In the genomic region with DNA sequence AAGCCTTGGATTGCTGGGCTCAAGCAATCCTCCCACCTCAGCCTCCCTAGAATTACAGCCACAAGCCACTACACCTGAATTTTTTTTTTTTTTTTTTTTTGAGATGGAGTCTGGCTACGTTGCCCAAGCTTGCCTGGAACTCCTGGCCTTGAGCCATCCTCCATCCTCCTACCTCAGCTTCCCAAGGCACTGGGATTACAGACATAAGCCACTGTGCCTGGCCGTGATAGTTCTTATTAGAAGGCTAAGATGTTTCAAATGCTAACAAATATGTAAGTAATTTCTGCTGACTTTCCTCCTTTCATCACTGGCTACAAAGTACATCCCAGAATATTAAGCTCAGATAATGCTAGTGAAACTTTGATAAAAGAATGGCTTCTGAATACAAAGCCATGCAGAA, we compare ENCODE assay signal across 35 cellular contexts. TPM values are rescaled to one million over a fixed set of nuclear protein-coding genes. Genes with fewer than 3 reads are reported as not detected.
DNase-seq lines count a peak whose midpoint lies in the region; ATAC-seq, FAIRE-seq and TF ChIP-seq lines count a peak whose summit lies in the region.
"Had no signal": no experiment of that assay in that cellular context is flagged by ENCODE, and none has a peak within 500 bp of the region (broad histone marks: within the 10 kb centered on the region; RNA-seq: fewer than 3 reads in every experiment).

No MANE protein-coding gene starts in this region.

- H3K4me1 ChIP-seq in hepatocyte (ENCODE audit: insufficient read depth), result no peaks in the 10 kb centered on the region
- H3K4me1 ChIP-seq in testis, result peaks cover 6% of the 10 kb centered on the region
- H3K4me1 ChIP-seq in HepG2 (ENCODE audit: insufficient read depth, low read length), result no peaks in the 10 kb centered on the region
- H3K4me1 ChIP-seq: A549, BE2C, BLaER1, Caco-2 had no signal

- no peak for TF ChIP-seq RAD21 in HepG2 (CRISPR knock-in tag; IDR thresholded peaks at IDR 0.05)

- in situ Hi-C loops in HepG2 (cut with HindIII; ENCODE audit: extremely low pct_ligation_motif_present, low pct_unique_long_range_greater_than_20kb), result no loop called here

- ATAC-seq in GM19455 (IDR thresholded peaks at IDR 0.05; ENCODE audit: unreplicated experiment), result no peak
- ATAC-seq in HG03159 (IDR thresholded peaks at IDR 0.05; ENCODE audit: unreplicated experiment), result no peak
- ATAC-seq in HepG2, result no peak
- ATAC-seq: A549; CD8-positive, alpha-beta T cell had no signal

- WGBS in hepatocyte (ENCODE audit: low lambda C conversion rate, missing lambda C conversion rate), result 85% methylated on average over 2 of the region's 2 CpGs
- 63 to 72% methylated on average over 2 of the region's 2 CpGs for WGBS in testis, 2 donors
- WGBS in HepG2 (ENCODE audit: low lambda C conversion rate), result 70% methylated on average over 2 of the region's 2 CpGs

- TF ChIP-seq EP300 in HepG2 (IDR thresholded peaks at IDR 0.05; ENCODE audit: low read depth in 2 of 2, low read length in 2 of 2), result no peak
- no peak for TF ChIP-seq EP300 in HepG2 (CRISPR knock-in tag; IDR thresholded peaks at IDR 0.05; ENCODE audit: borderline replicate concordance)

- TF ChIP-seq CTCF in hepatocyte (IDR thresholded peaks at IDR 0.05; ENCODE audit: poor library complexity), result no peak
- no peak for TF ChIP-seq CTCF in retinal pigment epithelial cell (conservative IDR thresholded peaks at IDR 0.05; ENCODE audit: low read depth, low read length)
- TF ChIP-seq CTCF in testis (IDR thresholded peaks at IDR 0.05), result no peak
- TF ChIP-seq CTCF in HepG2 (CRISPR knock-in tag; IDR thresholded peaks at IDR 0.05), result no peak

- no peak overlapping the region for H3K9ac ChIP-seq in HepG2 (ENCODE audit: insufficient read depth, low read depth, low read length)
- H3K9ac ChIP-seq: BLaER1; BLaER1 treated with 17β-estradiol and CSF1 and Interleukin-3, amounts not matched to agents 10 nM and 100 nM had no signal

- no peaks in the 10 kb centered on the region for H3K9me2 ChIP-seq in hepatocyte (replicated peaks; ENCODE audit: insufficient read depth)

- TF ChIP-seq POLR2A in testis (IDR thresholded peaks at IDR 0.05), result no peak
- no peak for TF ChIP-seq POLR2A in GM12892 (IDR thresholded peaks at IDR 0.05; ENCODE audit: low read depth, low read length)
- TF ChIP-seq POLR2A in HepG2 (IDR thresholded peaks at IDR 0.05; ENCODE audit: insufficient read depth in 1 of 2, low read depth in 2 of 2, low read length in 2 of 2), result no peak

- H3K27ac ChIP-seq in hepatocyte, result no peak overlapping the region
- peak overlapping the region; percentile 59 to 60 for H3K27ac ChIP-seq in testis
- H3K27ac ChIP-seq in HepG2 (ENCODE audit: extremely low read length, insufficient read depth, low read length), result no peak overlapping the region
- H3K27ac ChIP-seq: 22Rv1; A549; BLaER1; BLaER1 treated with 17β-estradiol and CSF1 and Interleukin-3, amounts not matched to agents 10 nM and 100 nM; C4-2B had no signal

- H3K36me3 ChIP-seq in hepatocyte (replicated peaks; ENCODE audit: insufficient read depth, low read depth) (no peaks in the 10 kb centered on the region), testis (ENCODE audit: low read depth, missing control alignments) (no peaks in the 10 kb centered on the region), HepG2 (replicated peaks in 1 of 2; ENCODE audit: control insufficient read depth in 1 of 2, insufficient read depth in 2 of 2, low read length in 2 of 2) (no peaks in the 10 kb centered on the region)
- H3K36me3 ChIP-seq: BE2C; BLaER1; BLaER1 treated with 17β-estradiol and CSF1 and Interleukin-3, amounts not matched to agents 10 nM and 100 nM had no signal

- FAIRE-seq in GM12892 (lab: Jason Lieb, UNC) (no peak), HepG2 (lab: Jason Lieb, UNC) (no peak)
- FAIRE-seq: A204.1, A549, D721Med had no signal

- no peak overlapping the region for H3K4me2 ChIP-seq in hepatocyte
- no peak overlapping the region for H3K4me2 ChIP-seq in HepG2 (ENCODE audit: low read depth, low read length)
- H3K4me2 ChIP-seq: A549; BLaER1; BLaER1 treated with 17β-estradiol and CSF1 and Interleukin-3, amounts not matched to agents 10 nM and 100 nM had no signal

- no TSS peak for BruUV-seq in HepG2 (replicated peaks; lab: Mats Ljungman, UMichigan)

- H4K20me1 ChIP-seq in hepatocyte (ENCODE audit: insufficient read depth, poor library complexity, severe bottlenecking), result no peaks in the 10 kb centered on the region
- no peaks in the 10 kb centered on the region for H4K20me1 ChIP-seq in HepG2 (ENCODE audit: insufficient read depth, low read length)
- H4K20me1 ChIP-seq: BLaER1; BLaER1 treated with 17β-estradiol and CSF1 and Interleukin-3, amounts not matched to agents 10 nM and 100 nM had no signal

- H3K27me3 ChIP-seq in hepatocyte (no peaks in the 10 kb centered on the region), testis (no peaks in the 10 kb centered on the region), HepG2 (ENCODE audit: control insufficient read depth in 1 of 2, insufficient read depth in 2 of 2, low read length in 2 of 2) (no peaks in the 10 kb centered on the region)
- H3K27me3 ChIP-seq: BE2C; BLaER1; BLaER1 treated with 17β-estradiol and CSF1 and Interleukin-3, amounts not matched to agents 10 nM and 100 nM had no signal

- H2AFZ ChIP-seq in hepatocyte, result no peak overlapping the region
- no peak overlapping the region for H2AFZ ChIP-seq in HepG2 (ENCODE audit: low read length)

- H3K79me2 ChIP-seq in hepatocyte (no peaks in the 10 kb centered on the region), HepG2 (ENCODE audit: insufficient read depth, low read length) (no peaks in the 10 kb centered on the region)

- H3K9me3 ChIP-seq in hepatocyte (ENCODE audit: low read depth) (no peaks in the 10 kb centered on the region), testis (no peaks in the 10 kb centered on the region), HepG2 (ENCODE audit: low read length) (no peaks in the 10 kb centered on the region)
- H3K9me3 ChIP-seq: A549; BE2C; BLaER1; BLaER1 treated with 17β-estradiol and CSF1 and Interleukin-3, amounts not matched to agents 10 nM and 100 nM; Caco-2 had no signal

- CTCF ChIA-PET in HepG2 (lab: Yijun Ruan, JAX; ENCODE audit: low intra/inter-chr PET ratio, low total read pairs), result no interaction called here

- POLR2A ChIA-PET in HepG2 (lab: Yijun Ruan, JAX), result no interaction called here

- peak; percentile 54 for DNase-seq in amniotic epithelial cell (ENCODE audit: low read depth)
- peak; percentile 22 for DNase-seq in hepatocyte (ENCODE audit: low spot score)
- peak; percentile 91 for DNase-seq in retinal pigment epithelial cell (ENCODE audit: low read depth)
- peak; percentile 80 for DNase-seq in testis
- no peak for DNase-seq in GM12892 (ENCODE audit: insufficient read length)
- DNase-seq in HepG2 (ENCODE audit: low spot score), result no peak
- DNase-seq: 8988T; ACHN; AML-193; BE2C; C1 segment of cervical spinal cord; Caco-2; Calu3; CD4-positive, alpha-beta memory T cell; CD4-positive, alpha-beta T cell; CD4-positive, CD25-positive, alpha-beta regulatory T cell; CD8-positive, alpha-beta memory T cell; CD8-positive, alpha-beta T cell; COR-L47; DMS 273 treated with DMSO at 0.1 percent for 48 hours; DMS153; DMS53; DMS79; DMS79 treated with DMSO at 0.1 percent for 48 hours; DND-41; EL had no signal

- intact Hi-C loops in testis (cut with DNase I; ENCODE audit: low total_unique reads) (no loop called here), HepG2 (cut with micrococcal nuclease; ENCODE audit: unreplicated experiment) (no loop called here)

- H3K4me3 ChIP-seq in hepatocyte, result no peak overlapping the region
- no peak overlapping the region for H3K4me3 ChIP-seq in retinal pigment epithelial cell (ENCODE audit: low read length)
- H3K4me3 ChIP-seq in testis, result no peak overlapping the region
- H3K4me3 ChIP-seq in HepG2 (replicated peaks in 1 of 3; ENCODE audit: insufficient read depth in 1 of 3, low read depth in 2 of 3, low read length in 3 of 3), result no peak overlapping the region
- H3K4me3 ChIP-seq: A549; BLaER1; BLaER1 treated with 17β-estradiol and CSF1 and Interleukin-3, amounts not matched to agents 10 nM and 100 nM had no signal

RNA-seq across cellular contexts. Expression of gene SETMAR, which starts 5.7 kb away (rescaled TPM):
- total RNA-seq in hepatocyte (15.4 and 23.4 TPM in 2 replicates), testis (10 to 100 TPM; 31.0 to 36.9 TPM), HepG2 (2016; rRNA removed; fragmentation: Illumina TruSeq; extraction: Trizol) (16.7 and 20.5 TPM in 2 replicates)
- polyA plus RNA-seq in hepatocyte (13.5 and 16.5 TPM in 2 replicates), testis (ENCODE audit: insufficient read depth, low read depth, low replicate concordance) (19.3 TPM), HepG2 (2011; rRNA removed) (5.3 and 7.0 TPM in 2 replicates)
- polyA plus RNA-seq in GM12892 (2012; ENCODE audit: missing spikeins), result 11.9 TPM
- 6.1 and 7.6 TPM in 2 replicates for total RNA-seq in HepG2 (2016; cell fraction: cytosol; rRNA removed; fragmentation: Illumina TruSeq; extraction: Trizol; ENCODE audit: low read depth)
- 16.3 and 19.1 TPM in 2 replicates for total RNA-seq in HepG2 (2016; cell fraction: insoluble cytoplasmic fraction; rRNA removed; fragmentation: Illumina TruSeq; extraction: Trizol)
- total RNA-seq in HepG2 (2016; cell fraction: membrane; rRNA removed; fragmentation: Illumina TruSeq; extraction: Trizol), result 10.2 and 10.7 TPM in 2 replicates
- total RNA-seq in HepG2 (2016; cell fraction: nucleus; rRNA removed; fragmentation: Illumina TruSeq; extraction: Trizol), result 11.8 and 16.3 TPM in 2 replicates
- polyA plus RNA-seq in HepG2 (2011; cell fraction: cytosol; rRNA removed), result 3.5 and 5.6 TPM in 2 replicates
- 4.9 and 5.1 TPM in 2 replicates for polyA plus RNA-seq in HepG2 (2011; cell fraction: nucleus; rRNA removed)
- 6.7 and 8.0 TPM in 2 replicates for polyA plus RNA-seq in HepG2 (2012)
- polyA plus RNA-seq in HepG2 (2016; cell fraction: cytosol; fragmentation: Illumina TruSeq; extraction: Trizol; ENCODE audit: low read depth), result 2.6 and 3.6 TPM in 2 replicates
- 18.7 and 19.5 TPM in 2 replicates for polyA plus RNA-seq in HepG2 (2016; cell fraction: insoluble cytoplasmic fraction; fragmentation: Illumina TruSeq; extraction: Trizol; ENCODE audit: low read depth)
- 4.9 and 5.8 TPM in 2 replicates for polyA plus RNA-seq in HepG2 (2016; cell fraction: membrane; fragmentation: Illumina TruSeq; extraction: Trizol; ENCODE audit: low read depth)
- polyA plus RNA-seq in HepG2 (2016; cell fraction: nucleus; fragmentation: Illumina TruSeq; extraction: Trizol; ENCODE audit: insufficient read depth, low read depth), result 12.5 and 13.0 TPM in 2 replicates
- 12.4 and 17.9 TPM in 2 replicates for polyA minus RNA-seq in HepG2 (2011; rRNA and poly(A)+ RNA removed; ENCODE audit: low replicate concordance)
- 2.1 and 4.2 TPM in 2 replicates for polyA minus RNA-seq in HepG2 (2011; cell fraction: cytosol; rRNA and poly(A)+ RNA removed)
- 24.1 and 28.3 TPM in 2 replicates for polyA minus RNA-seq in HepG2 (2011; cell fraction: nucleus; rRNA and poly(A)+ RNA removed)

Comparison
In these comparisons a context has a peak if more than half of its experiments do, and no peak if none do; other contexts are left out.
1. DNase-seq: peak in amniotic epithelial cell (single experiment), hepatocyte (single experiment), retinal pigment epithelial cell (single experiment) and testis (single experiment); none in GM12892 (single experiment) and HepG2 (single experiment).
2. H3K27ac ChIP-seq: peak in testis (2 of 2); none in hepatocyte (single experiment) and HepG2 (single experiment).